In the genomic region with DNA sequence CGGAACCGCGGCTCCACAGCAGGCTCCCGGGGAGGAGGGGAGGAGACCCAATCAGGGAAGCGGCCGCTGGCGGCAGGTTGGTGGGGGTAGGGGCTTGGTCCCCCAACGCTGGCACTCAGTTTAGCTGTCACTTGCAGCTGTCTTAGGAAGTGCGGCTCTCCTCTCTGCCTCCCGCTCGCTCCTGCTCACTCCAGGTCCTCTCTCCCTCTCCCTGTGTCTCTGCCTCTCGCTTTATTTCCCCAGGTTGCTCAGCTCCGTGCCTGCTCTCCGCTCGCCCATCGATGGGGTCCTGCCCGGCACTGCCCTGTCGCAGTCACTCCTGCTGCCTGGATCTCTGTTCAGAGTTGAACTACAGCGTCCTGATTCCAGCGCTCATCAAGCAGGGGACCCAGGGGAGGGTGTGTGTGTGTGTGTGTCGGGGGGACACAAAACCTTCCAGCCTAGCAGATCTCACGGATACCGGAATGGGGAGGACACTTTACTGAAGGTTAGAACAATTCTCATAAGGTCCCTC, we compare ENCODE assay signal across 1 cellular context.
TF ChIP-seq lines count a peak whose summit lies in the region.

No MANE protein-coding gene starts in this region.

TF ChIP-seq in endothelial cell of umbilical vein, 7 proteins besides CTCF, POLR2A, EP300 and RAD21:
- TF ChIP-seq POLR2AphosphoS5 (IDR thresholded peaks at IDR 0.05; ENCODE audit: insufficient read depth, low read depth, low read length): no peak
- TF ChIP-seq MYC (IDR thresholded peaks at IDR 0.05; ENCODE audit: low read depth, low read length): no peak
- TF ChIP-seq FOS (IDR thresholded peaks at IDR 0.05; ENCODE audit: borderline replicate concordance, insufficient read depth, low read length): no peak
- peak; percentile 23 for TF ChIP-seq EZH2 (IDR thresholded peaks at IDR 0.05; ENCODE audit: borderline replicate concordance, low read depth, low read length, severe bottlenecking)
TF ChIP-seq in endothelial cell of umbilical vein: peak in this region for 1.
